ENCODE assay signal across 8 cellular contexts in genomic region chr18:2547477-2548087, GRCh38. TPM values are rescaled to one million over a fixed set of nuclear protein-coding genes. Genes with fewer than 3 reads are reported as not detected.
DNase-seq lines count a peak whose midpoint lies in the region; ATAC-seq, FAIRE-seq and TF ChIP-seq lines count a peak whose summit lies in the region.

No MANE protein-coding gene starts in this region.

- no peak for TF ChIP-seq EP300 in H1 (IDR thresholded peaks at IDR 0.05; ENCODE audit: borderline replicate concordance in 1 of 2, low read depth in 2 of 2, low read length in 2 of 2)

- H3K4me3 Mint-ChIP-seq in naive B cell, result no peak overlapping the region
- H3K4me3 Mint-ChIP-seq in activated T-helper 2 cell treated with anti-CD3 and anti-CD28 coated beads, Interferon-gamma antibody, Interleukin-2, Interleukin-4, amounts not matched to agents 10 μg/mL and 5 μg/mL and 100 μg/mL, durations not matched to agents 14 hours and 24 hours and 36 hours (ENCODE audit: low read depth), result no peak overlapping the region

- H3K79me2 ChIP-seq in OCI-LY3 (ENCODE audit: low read length), result no peaks in the 10 kb centered on the region
- no peaks in the 10 kb centered on the region for H3K79me2 ChIP-seq in H1 (ENCODE audit: control insufficient read depth in 1 of 2, insufficient read depth in 2 of 2, low read length in 2 of 2)

- H3K27me3 ChIP-seq in OCI-LY3 (ENCODE audit: low read depth, low read length) (no peaks in the 10 kb centered on the region), H1 (replicated peaks in 1 of 4; ENCODE audit: control insufficient read depth in 3 of 4, extremely low read depth in 1 of 4, insufficient read depth in 3 of 4, low read length in 3 of 4) (no peaks in the 10 kb centered on the region)

- H4K8ac ChIP-seq in H1 (ENCODE audit: extremely low read depth, insufficient read depth, low read length), result no peak overlapping the region

- H3K56ac ChIP-seq in H1 (replicated peaks; ENCODE audit: insufficient read length, low read depth, low read length), result no peak overlapping the region

- no peak overlapping the region for H3K4ac ChIP-seq in H1 (replicated peaks; ENCODE audit: insufficient read length, low read depth, low read length)

- no peaks in the 10 kb centered on the region for H3K4me1 ChIP-seq in OCI-LY3 (ENCODE audit: low read length)
- H3K4me1 ChIP-seq in H1 (replicated peaks in 1 of 4; ENCODE audit: control insufficient read depth in 3 of 4, insufficient read depth in 4 of 4, low read length in 3 of 4), result no peaks in the 10 kb centered on the region

- H4K91ac ChIP-seq in H1 (replicated peaks; ENCODE audit: insufficient read length, low read length), result no peak overlapping the region

- peak; percentile 50 for DNase-seq in GM03348 (ENCODE audit: low spot score)
- no peak for DNase-seq in H1 (ENCODE audit: low read depth in 1 of 2, low spot score in 2 of 2)
- peak; percentile 31 for DNase-seq in naive B cell
- DNase-seq in activated T-helper 2 cell treated with anti-CD3 and anti-CD28 coated beads, Interferon-gamma antibody, Interleukin-2, Interleukin-4, amounts not matched to agents 10 μg/mL and 5 μg/mL and 100 μg/mL, durations not matched to agents 14 hours and 24 hours and 36 hours (ENCODE audit: low spot score), result no peak

- no peak overlapping the region for H3K4me2 ChIP-seq in OCI-LY3 (ENCODE audit: low read length)
- no peak overlapping the region for H3K4me2 ChIP-seq in H1 (ENCODE audit: insufficient read depth in 1 of 2, low read depth in 2 of 2, low read length in 2 of 2)

- H4K20me1 ChIP-seq in OCI-LY3 (ENCODE audit: insufficient read depth, low read length) (no peaks in the 10 kb centered on the region), H1 (replicated peaks in 1 of 2; ENCODE audit: control insufficient read depth in 1 of 2, insufficient read depth in 2 of 2, low read length in 2 of 2) (no peaks in the 10 kb centered on the region)

- CTCF ChIA-PET in H1 (lab: Charles Lee; ENCODE audit: partially characterized antibody), result interaction anchor here (0.5 to 2.6 kb wide), 17 partner anchors 9 to 1500 kb away, joined by 3 to 13 read pairs (median 3); no protein-coding TSS in a partner anchor

- intact Hi-C loops in activated T-helper 2 cell treated with anti-CD3 and anti-CD28 coated beads, Interferon-gamma antibody, Interleukin-2, Interleukin-4, amounts not matched to agents 10 μg/mL and 5 μg/mL and 100 μg/mL, durations not matched to agents 14 hours and 24 hours and 36 hours (cut with micrococcal nuclease), result loop anchor here (10.0 kb wide), 1 partner anchor 1683 kb away; no protein-coding TSS in a partner anchor

- no peak overlapping the region for H4K5ac ChIP-seq in H1 (ENCODE audit: insufficient read length, low read depth, low read length)

- H3K9me3 Mint-ChIP-seq in naive B cell, result no peaks in the 10 kb centered on the region
- H3K9me3 Mint-ChIP-seq in activated T-helper 2 cell treated with anti-CD3 and anti-CD28 coated beads, Interferon-gamma antibody, Interleukin-2, Interleukin-4, amounts not matched to agents 10 μg/mL and 5 μg/mL and 100 μg/mL, durations not matched to agents 14 hours and 24 hours and 36 hours, result no peaks in the 10 kb centered on the region

- H3K14ac ChIP-seq in H1 (ENCODE audit: insufficient read length), result no peak overlapping the region

- peaks cover 3% of the 10 kb centered on the region for H3K36me3 ChIP-seq in OCI-LY3 (replicated peaks; ENCODE audit: low read depth, low read length)
- peaks cover 0 to 4% (median 0%) of the 10 kb centered on the region in 4 experiments; a peak in 3 of 8 replicates for H3K36me3 ChIP-seq in H1 (ENCODE audit: control insufficient read depth in 2 of 4, insufficient read depth in 4 of 4, low read length in 3 of 4)

- no peak for TF ChIP-seq POLR2A in H1 (IDR thresholded peaks at IDR 0.05; ENCODE audit: control extremely low read depth in 1 of 2, low read depth in 2 of 2, low read length in 2 of 2)

- no peak overlapping the region for H3K27ac ChIP-seq in 22Rv1
- H3K27ac ChIP-seq in OCI-LY3 (ENCODE audit: low read length), result no peak overlapping the region
- H3K27ac ChIP-seq in H1 (ENCODE audit: low read depth, low read length), result no peak overlapping the region

- no peak overlapping the region for H3K4me3 ChIP-seq in OCI-LY3 (ENCODE audit: low read length)
- no peak overlapping the region for H3K4me3 ChIP-seq in H1 (ENCODE audit: extremely low read depth in 1 of 4, insufficient read depth in 2 of 4, low read depth in 3 of 4, low read length in 4 of 4)

- no peak overlapping the region for H2BK5ac ChIP-seq in H1 (ENCODE audit: low read depth, low read length)

- no peak overlapping the region for H2BK120ac ChIP-seq in H1 (replicated peaks; ENCODE audit: low read depth, low read length)

- POLR2A ChIA-PET in H1 (lab: Charles Lee; ENCODE audit: partially characterized antibody), result interaction anchor here (1.0 kb wide), 1 partner anchor 10 kb away, joined by 3 read pairs; no protein-coding TSS in a partner anchor

- no peaks in the 10 kb centered on the region for H3K23me2 ChIP-seq in H1 (ENCODE audit: low read depth, low read length)

- no peak overlapping the region for H3K18ac ChIP-seq in H1 (ENCODE audit: extremely low read depth, low read length)

- TF ChIP-seq RAD21 in H1 (IDR thresholded peaks at IDR 0.05 in 1 of 2, conservative IDR thresholded peaks at IDR 0.05 in 1 of 2; ENCODE audit: low read depth in 2 of 2, low read length in 2 of 2), result peak; percentile 45 to 60

- no peak overlapping the region for H2BK15ac ChIP-seq in H1 (ENCODE audit: low read length)

- WGBS in H1 (ENCODE audit: extremely low coverage in 1 of 2, insufficient coverage in 1 of 2, insufficient read length in 1 of 2, insufficient replicate concordance in 2 of 2, low coverage in 1 of 2, low lambda C conversion rate in 2 of 2, missing lambda C conversion rate in 1 of 2), 2 experiments, result 93% methylated on average over 4 of the region's 4 CpGs; no CpG with 5 or more reads in 1 of the 2 experiments

- no peak overlapping the region for H2AK5ac ChIP-seq in H1 (ENCODE audit: low read depth, low read length)

- H2AFZ ChIP-seq in OCI-LY3 (ENCODE audit: low read depth, low read length) (no peak overlapping the region), H1 (ENCODE audit: low read length) (no peak overlapping the region)

- peak; percentile 54 for ATAC-seq in HG03342 (IDR thresholded peaks at IDR 0.05; ENCODE audit: unreplicated experiment)
- peak in 1 of 2 donors; percentile 54 for ATAC-seq in naive B cell (ENCODE audit: low read depth in 2 of 2)
- ATAC-seq in GM19324 (IDR thresholded peaks at IDR 0.05; ENCODE audit: low FRiP score, unreplicated experiment), result no peak

- H3K9me3 ChIP-seq in OCI-LY3 (ENCODE audit: insufficient read depth, low read length) (no peaks in the 10 kb centered on the region), H1 (ENCODE audit: insufficient read depth in 2 of 2, low read depth in 1 of 2, low read length in 1 of 2) (no peaks in the 10 kb centered on the region)

- peaks cover 3 to 9% (median 6%) of the 10 kb centered on the region in 3 donors for H3K4me1 Mint-ChIP-seq in naive B cell
- no peaks in the 10 kb centered on the region for H3K4me1 Mint-ChIP-seq in activated T-helper 2 cell treated with anti-CD3 and anti-CD28 coated beads, Interferon-gamma antibody, Interleukin-2, Interleukin-4, amounts not matched to agents 10 μg/mL and 5 μg/mL and 100 μg/mL, durations not matched to agents 14 hours and 24 hours and 36 hours (ENCODE audit: low read depth)

- H2BK12ac ChIP-seq in H1 (ENCODE audit: low read depth, low read length), result no peak overlapping the region

- H3K23ac ChIP-seq in H1 (ENCODE audit: insufficient read length), result no peak overlapping the region

- peaks cover 20 to 28% of the 10 kb centered on the region in 2 donors for H3K36me3 Mint-ChIP-seq in naive B cell
- H3K36me3 Mint-ChIP-seq in activated T-helper 2 cell treated with anti-CD3 and anti-CD28 coated beads, Interferon-gamma antibody, Interleukin-2, Interleukin-4, amounts not matched to agents 10 μg/mL and 5 μg/mL and 100 μg/mL, durations not matched to agents 14 hours and 24 hours and 36 hours (ENCODE audit: low read depth), result peaks cover 31% of the 10 kb centered on the region

- peak overlapping the region in 1 of 6 donors; percentile 24 for H3K27ac Mint-ChIP-seq in naive B cell
- H3K27ac Mint-ChIP-seq in activated T-helper 2 cell treated with anti-CD3 and anti-CD28 coated beads, Interferon-gamma antibody, Interleukin-2, Interleukin-4, amounts not matched to agents 10 μg/mL and 5 μg/mL and 100 μg/mL, durations not matched to agents 14 hours and 24 hours and 36 hours, result no peak overlapping the region

- no peaks in the 10 kb centered on the region for H3K79me1 ChIP-seq in H1 (ENCODE audit: low read depth, low read length)

- H3K9ac ChIP-seq in OCI-LY3 (ENCODE audit: low read length) (no peak overlapping the region), H1 (replicated peaks in 1 of 4; ENCODE audit: extremely low read depth in 1 of 4, low read depth in 3 of 4, low read length in 3 of 4) (no peak overlapping the region)

- peak; percentile 7 for FAIRE-seq in H1 (lab: Jason Lieb, UNC)

- TF ChIP-seq CTCF in 22Rv1 (IDR thresholded peaks at IDR 0.05), result peak; percentile 79
- peak; percentile 74 for TF ChIP-seq CTCF in OCI-LY3 (IDR thresholded peaks at IDR 0.05; ENCODE audit: low read depth, low read length)
- peak in 1 of 3 experiments; percentile 37; a peak in 2 of 4 replicates for TF ChIP-seq CTCF in H1 (IDR thresholded peaks at IDR 0.05; ENCODE audit: control extremely low read depth in 1 of 3, insufficient read depth in 1 of 3, low read depth in 1 of 3, low read length in 3 of 3)

- H3K27me3 Mint-ChIP-seq in naive B cell, result no peaks in the 10 kb centered on the region
- H3K27me3 Mint-ChIP-seq in activated T-helper 2 cell treated with anti-CD3 and anti-CD28 coated beads, Interferon-gamma antibody, Interleukin-2, Interleukin-4, amounts not matched to agents 10 μg/mL and 5 μg/mL and 100 μg/mL, durations not matched to agents 14 hours and 24 hours and 36 hours (ENCODE audit: low read depth), result no peaks in the 10 kb centered on the region

- H2BK20ac ChIP-seq in H1 (ENCODE audit: low read length), result no peak overlapping the region

RNA-seq across cellular contexts. Expression of gene METTL4, which starts 23.7 kb away (rescaled TPM):
- total RNA-seq in H1 (2021; fragmentation: NEBNext Ultra II Directional; extraction: Animal tissue kit (Norgen Biotek cat#: 25700)), result 10.6 and 11.5 TPM in 2 replicates
- polyA plus RNA-seq in H1 (2011; rRNA removed), result 4.8 and 8.5 TPM in 2 replicates
- 9.0 TPM for polyA plus RNA-seq in H1 (2011; cell fraction: cytosol; rRNA removed)
- 3.6 TPM for polyA plus RNA-seq in H1 (2011; cell fraction: nucleus; rRNA removed)
- polyA plus RNA-seq in H1 (2012, experiment 1 of 2), result 5.6 to 14.8 TPM (median 8.3 TPM) in 4 replicates
- 1.3 TPM for polyA plus RNA-seq in H1 (2012, experiment 2 of 2)
- polyA plus RNA-seq in H1 (2013, experiment 1 of 2), result 5.3 TPM
- 4.8 TPM for polyA plus RNA-seq in H1 (2013, experiment 2 of 2)
- 7.6 and 8.0 TPM in 2 replicates for polyA minus RNA-seq in H1 (2011; rRNA and poly(A)+ RNA removed)
- 7.1 TPM for polyA minus RNA-seq in H1 (2011; cell fraction: cytosol; rRNA and poly(A)+ RNA removed)
- 11.6 TPM for polyA minus RNA-seq in H1 (2011; cell fraction: nucleus; rRNA and poly(A)+ RNA removed)
- 10 to 100 TPM in 5 of 6 donors, 1 to 10 TPM in 1; 4.0 to 18.0 (median 15.5) TPM for polyA plus RNA-seq in naive B cell (ENCODE audit: low read depth in 6 of 6)
- 17.8 and 18.3 TPM in 2 replicates for total RNA-seq in activated T-helper 2 cell treated with anti-CD3 and anti-CD28 coated beads, Interferon-gamma antibody, Interleukin-2, Interleukin-4, amounts not matched to agents 10 μg/mL and 5 μg/mL and 100 μg/mL, durations not matched to agents 14 hours and 24 hours and 36 hours

RNA-seq across cellular contexts. Expression of gene NDC80, which starts 23.8 kb away (rescaled TPM):
- total RNA-seq in H1 (2021; fragmentation: NEBNext Ultra II Directional; extraction: Animal tissue kit (Norgen Biotek cat#: 25700)), result 40.3 and 45.0 TPM in 2 replicates
- polyA plus RNA-seq in H1 (2011; rRNA removed) (7.3 and 11.0 TPM in 2 replicates), naive B cell (ENCODE audit: low read depth in 6 of 6) (1 to 10 TPM in 5 of 6 donors, not detected in 1; 1.7 to 3.5 (median 2.7) TPM)
- polyA plus RNA-seq in H1 (2011; cell fraction: cytosol; rRNA removed), result 21.1 TPM
- polyA plus RNA-seq in H1 (2011; cell fraction: nucleus; rRNA removed), result 12.3 TPM
- polyA plus RNA-seq in H1 (2012, experiment 1 of 2), result 20.4 to 34.4 TPM (median 24.1 TPM) in 4 replicates
- 2.8 TPM for polyA plus RNA-seq in H1 (2012, experiment 2 of 2)
- 26.4 TPM for polyA plus RNA-seq in H1 (2013, experiment 1 of 2)
- polyA plus RNA-seq in H1 (2013, experiment 2 of 2), result 26.6 TPM
- polyA minus RNA-seq in H1 (2011; rRNA and poly(A)+ RNA removed), result 25.7 and 34.2 TPM in 2 replicates
- polyA minus RNA-seq in H1 (2011; cell fraction: cytosol; rRNA and poly(A)+ RNA removed), result 19.4 TPM
- 47.7 TPM for polyA minus RNA-seq in H1 (2011; cell fraction: nucleus; rRNA and poly(A)+ RNA removed)
- 41.5 and 43.0 TPM in 2 replicates for total RNA-seq in activated T-helper 2 cell treated with anti-CD3 and anti-CD28 coated beads, Interferon-gamma antibody, Interleukin-2, Interleukin-4, amounts not matched to agents 10 μg/mL and 5 μg/mL and 100 μg/mL, durations not matched to agents 14 hours and 24 hours and 36 hours

Comparison
In these comparisons a context has a peak if more than half of its experiments do, and no peak if none do; other contexts are left out.
1. DNase-seq: peak in GM03348 (single experiment) and naive B cell (single experiment); none in H1 (0 of 2) and activated T-helper 2 cell treated with anti-CD3 and anti-CD28 coated beads, Interferon-gamma antibody, Interleukin-2, Interleukin-4, amounts not matched to agents 10 μg/mL and 5 μg/mL and 100 μg/mL, durations not matched to agents 14 hours and 24 hours and 36 hours (single experiment).